2 cellular contexts compared by ENCODE assay signal in the genomic region with DNA sequence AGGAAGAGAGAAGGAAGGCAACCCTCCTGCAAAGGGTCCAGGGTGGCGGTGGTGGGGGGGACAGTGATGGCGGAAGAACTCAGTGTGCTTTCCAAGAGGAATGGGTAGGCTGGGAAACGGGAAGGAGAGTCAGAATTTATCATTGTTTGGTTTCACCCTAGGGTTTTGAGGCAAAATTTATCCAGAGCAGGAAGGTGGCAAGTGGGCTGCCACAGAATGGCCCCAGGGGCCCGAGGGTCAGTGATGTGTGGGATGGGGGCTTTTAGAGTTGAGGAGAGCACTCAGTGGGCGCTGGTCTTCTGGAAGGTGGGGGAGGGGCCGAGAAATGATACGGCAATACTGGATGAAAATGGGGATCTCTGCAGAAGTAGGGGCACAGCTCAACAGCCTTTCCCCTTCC.
TF ChIP-seq lines count a peak whose summit lies in the region.

No MANE protein-coding gene starts in this region.

TF ChIP-seq in SK-N-SH, 30 proteins besides CTCF, POLR2A, EP300 and RAD21 (continued from another document):
- TF ChIP-seq, protein P1, sequence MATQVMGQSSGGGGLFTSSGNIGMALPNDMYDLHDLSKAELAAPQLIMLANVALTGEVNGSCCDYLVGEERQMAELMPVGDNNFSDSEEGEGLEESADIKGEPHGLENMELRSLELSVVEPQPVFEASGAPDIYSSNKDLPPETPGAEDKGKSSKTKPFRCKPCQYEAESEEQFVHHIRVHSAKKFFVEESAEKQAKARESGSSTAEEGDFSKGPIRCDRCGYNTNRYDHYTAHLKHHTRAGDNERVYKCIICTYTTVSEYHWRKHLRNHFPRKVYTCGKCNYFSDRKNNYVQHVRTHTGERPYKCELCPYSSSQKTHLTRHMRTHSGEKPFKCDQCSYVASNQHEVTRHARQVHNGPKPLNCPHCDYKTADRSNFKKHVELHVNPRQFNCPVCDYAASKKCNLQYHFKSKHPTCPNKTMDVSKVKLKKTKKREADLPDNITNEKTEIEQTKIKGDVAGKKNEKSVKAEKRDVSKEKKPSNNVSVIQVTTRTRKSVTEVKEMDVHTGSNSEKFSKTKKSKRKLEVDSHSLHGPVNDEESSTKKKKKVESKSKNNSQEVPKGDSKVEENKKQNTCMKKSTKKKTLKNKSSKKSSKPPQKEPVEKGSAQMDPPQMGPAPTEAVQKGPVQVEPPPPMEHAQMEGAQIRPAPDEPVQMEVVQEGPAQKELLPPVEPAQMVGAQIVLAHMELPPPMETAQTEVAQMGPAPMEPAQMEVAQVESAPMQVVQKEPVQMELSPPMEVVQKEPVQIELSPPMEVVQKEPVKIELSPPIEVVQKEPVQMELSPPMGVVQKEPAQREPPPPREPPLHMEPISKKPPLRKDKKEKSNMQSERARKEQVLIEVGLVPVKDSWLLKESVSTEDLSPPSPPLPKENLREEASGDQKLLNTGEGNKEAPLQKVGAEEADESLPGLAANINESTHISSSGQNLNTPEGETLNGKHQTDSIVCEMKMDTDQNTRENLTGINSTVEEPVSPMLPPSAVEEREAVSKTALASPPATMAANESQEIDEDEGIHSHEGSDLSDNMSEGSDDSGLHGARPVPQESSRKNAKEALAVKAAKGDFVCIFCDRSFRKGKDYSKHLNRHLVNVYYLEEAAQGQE (IDR thresholded peaks at IDR 0.05; ENCODE audit: low read depth, low read length) = no peak
- TF ChIP-seq NRF1 (IDR thresholded peaks at IDR 0.05; ENCODE audit: low read depth, low read length) (no peak), CHD2 (IDR thresholded peaks at IDR 0.05; ENCODE audit: low read length, partially characterized antibody) (no peak), NFIC (IDR thresholded peaks at IDR 0.05; ENCODE audit: borderline replicate concordance) (no peak), FOXJ3 (CRISPR knock-in tag; IDR thresholded peaks at IDR 0.05) (no peak), SIN3A (IDR thresholded peaks at IDR 0.05; ENCODE audit: borderline replicate concordance, low read depth, low read length) (no peak), TEAD4 (IDR thresholded peaks at IDR 0.05; ENCODE audit: borderline replicate concordance, insufficient read depth) (no peak), GABPA (IDR thresholded peaks at IDR 0.05; ENCODE audit: low read depth) (no peak), FOSL2 (IDR thresholded peaks at IDR 0.05; ENCODE audit: borderline replicate concordance, low read depth) (no peak), ELF1 (IDR thresholded peaks at IDR 0.05) (no peak), MEF2A (IDR thresholded peaks at IDR 0.05; ENCODE audit: borderline replicate concordance, low read depth) (no peak), TCF12 (IDR thresholded peaks at IDR 0.05) (no peak), RXRA (IDR thresholded peaks at IDR 0.05; ENCODE audit: borderline replicate concordance, low read depth) (no peak), RFX5 (IDR thresholded peaks at IDR 0.05; ENCODE audit: low read length) (no peak), TAF1 (IDR thresholded peaks at IDR 0.05; ENCODE audit: borderline replicate concordance, low read depth, low read length) (no peak), SMC3 (IDR thresholded peaks at IDR 0.05; ENCODE audit: low read depth, low read length) (no peak)
- TF ChIP-seq, protein P2, sequence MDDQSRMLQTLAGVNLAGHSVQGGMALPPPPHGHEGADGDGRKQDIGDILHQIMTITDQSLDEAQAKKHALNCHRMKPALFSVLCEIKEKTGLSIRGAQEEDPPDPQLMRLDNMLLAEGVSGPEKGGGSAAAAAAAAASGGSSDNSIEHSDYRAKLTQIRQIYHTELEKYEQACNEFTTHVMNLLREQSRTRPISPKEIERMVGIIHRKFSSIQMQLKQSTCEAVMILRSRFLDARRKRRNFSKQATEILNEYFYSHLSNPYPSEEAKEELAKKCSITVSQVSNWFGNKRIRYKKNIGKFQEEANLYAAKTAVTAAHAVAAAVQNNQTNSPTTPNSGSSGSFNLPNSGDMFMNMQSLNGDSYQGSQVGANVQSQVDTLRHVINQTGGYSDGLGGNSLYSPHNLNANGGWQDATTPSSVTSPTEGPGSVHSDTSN (IDR thresholded peaks at IDR 0.05) = no peak
- TF ChIP-seq, protein P3, sequence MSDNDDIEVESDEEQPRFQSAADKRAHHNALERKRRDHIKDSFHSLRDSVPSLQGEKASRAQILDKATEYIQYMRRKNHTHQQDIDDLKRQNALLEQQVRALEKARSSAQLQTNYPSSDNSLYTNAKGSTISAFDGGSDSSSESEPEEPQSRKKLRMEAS (IDR thresholded peaks at IDR 0.05; ENCODE audit: low read depth) = no peak
TF ChIP-seq in SK-N-SH: peak in this region for 0.

TF ChIP-seq in SK-N-SH treated with all-trans-retinoic acid at 6 μM for 48 hours, 23 proteins besides CTCF, POLR2A, EP300 and RAD21 (continued from another document):
- TF ChIP-seq, protein P4, sequence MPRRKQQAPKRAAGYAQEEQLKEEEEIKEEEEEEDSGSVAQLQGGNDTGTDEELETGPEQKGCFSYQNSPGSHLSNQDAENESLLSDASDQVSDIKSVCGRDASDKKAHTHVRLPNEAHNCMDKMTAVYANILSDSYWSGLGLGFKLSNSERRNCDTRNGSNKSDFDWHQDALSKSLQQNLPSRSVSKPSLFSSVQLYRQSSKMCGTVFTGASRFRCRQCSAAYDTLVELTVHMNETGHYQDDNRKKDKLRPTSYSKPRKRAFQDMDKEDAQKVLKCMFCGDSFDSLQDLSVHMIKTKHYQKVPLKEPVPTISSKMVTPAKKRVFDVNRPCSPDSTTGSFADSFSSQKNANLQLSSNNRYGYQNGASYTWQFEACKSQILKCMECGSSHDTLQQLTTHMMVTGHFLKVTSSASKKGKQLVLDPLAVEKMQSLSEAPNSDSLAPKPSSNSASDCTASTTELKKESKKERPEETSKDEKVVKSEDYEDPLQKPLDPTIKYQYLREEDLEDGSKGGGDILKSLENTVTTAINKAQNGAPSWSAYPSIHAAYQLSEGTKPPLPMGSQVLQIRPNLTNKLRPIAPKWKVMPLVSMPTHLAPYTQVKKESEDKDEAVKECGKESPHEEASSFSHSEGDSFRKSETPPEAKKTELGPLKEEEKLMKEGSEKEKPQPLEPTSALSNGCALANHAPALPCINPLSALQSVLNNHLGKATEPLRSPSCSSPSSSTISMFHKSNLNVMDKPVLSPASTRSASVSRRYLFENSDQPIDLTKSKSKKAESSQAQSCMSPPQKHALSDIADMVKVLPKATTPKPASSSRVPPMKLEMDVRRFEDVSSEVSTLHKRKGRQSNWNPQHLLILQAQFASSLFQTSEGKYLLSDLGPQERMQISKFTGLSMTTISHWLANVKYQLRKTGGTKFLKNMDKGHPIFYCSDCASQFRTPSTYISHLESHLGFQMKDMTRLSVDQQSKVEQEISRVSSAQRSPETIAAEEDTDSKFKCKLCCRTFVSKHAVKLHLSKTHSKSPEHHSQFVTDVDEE (CRISPR knock-in tag; IDR thresholded peaks at IDR 0.05) = no peak
